In genomic region chr9:93575706-93576295, GRCh38 we compare ENCODE assay signal across 8 cellular contexts. TPM values are rescaled to one million over a fixed set of nuclear protein-coding genes. Genes with fewer than 3 reads are reported as not detected.
DNase-seq lines count a peak whose midpoint lies in the region; ATAC-seq, FAIRE-seq and TF ChIP-seq lines count a peak whose summit lies in the region.

No MANE protein-coding gene starts in this region.

- H3K27ac Mint-ChIP-seq in activated CD4-positive, alpha-beta memory T cell treated with anti-CD3 and anti-CD28 coated beads, Interleukin-2, amount 10 ng/mL, durations not matched to agents 7 days and 5 days: peak overlapping the region; percentile 90
- H3K27ac Mint-ChIP-seq in stimulated activated memory B cell treated with anti-CD40 and anti-IgM and Interleukin-4, amounts not matched to agents 10 μg/mL and 1 μg/mL and 100 μg/mL, for 72 hours: peak overlapping the region; percentile 91

- H3K27me3 Mint-ChIP-seq in activated CD4-positive, alpha-beta memory T cell treated with anti-CD3 and anti-CD28 coated beads, Interleukin-2, amount 10 ng/mL, durations not matched to agents 7 days and 5 days: no peaks in the 10 kb centered on the region
- H3K27me3 Mint-ChIP-seq in stimulated activated memory B cell treated with anti-CD40 and anti-IgM and Interleukin-4, amounts not matched to agents 10 μg/mL and 1 μg/mL and 100 μg/mL, for 72 hours: no peaks in the 10 kb centered on the region

- peaks cover 5% of the 10 kb centered on the region for H3K9me3 Mint-ChIP-seq in activated CD4-positive, alpha-beta memory T cell treated with anti-CD3 and anti-CD28 coated beads, Interleukin-2, amount 10 ng/mL, durations not matched to agents 7 days and 5 days
- no peaks in the 10 kb centered on the region for H3K9me3 Mint-ChIP-seq in stimulated activated memory B cell treated with anti-CD40 and anti-IgM and Interleukin-4, amounts not matched to agents 10 μg/mL and 1 μg/mL and 100 μg/mL, for 72 hours

- H3K36me3 Mint-ChIP-seq in activated CD4-positive, alpha-beta memory T cell treated with anti-CD3 and anti-CD28 coated beads, Interleukin-2, amount 10 ng/mL, durations not matched to agents 7 days and 5 days (ENCODE audit: low read depth): peaks cover 8% of the 10 kb centered on the region
- H3K36me3 Mint-ChIP-seq in stimulated activated memory B cell treated with anti-CD40 and anti-IgM and Interleukin-4, amounts not matched to agents 10 μg/mL and 1 μg/mL and 100 μg/mL, for 72 hours: peaks cover under 1% of the 10 kb centered on the region

- H3K4me3 ChIP-seq in BLaER1 treated with 17β-estradiol and CSF1 and Interleukin-3, amounts not matched to agents 10 nM and 100 nM: peak overlapping the region; percentile 77 to 92 (median 88)
- H3K4me3 ChIP-seq in NB4 (ENCODE audit: low read depth, low read length) (peak overlapping the region; percentile 59), endothelial cell of umbilical vein (replicated peaks in 1 of 3; ENCODE audit: insufficient read depth in 1 of 3, low read depth in 1 of 3, low read length in 3 of 3) (peak overlapping the region; percentile 62 to 83 (median 70)), mesodermal cell (ENCODE audit: extremely low read depth, insufficient read depth, low read length, poor library complexity, severe bottlenecking) (peak overlapping the region; percentile 78)

- intact Hi-C loops in endothelial cell of umbilical vein (cut with micrococcal nuclease): loop anchor here (2.0 kb wide), 1 partner anchor 123 kb away; the partner anchor contains the start of gene FAM120AOS

- H3K4me2 ChIP-seq in BLaER1 treated with 17β-estradiol and CSF1 and Interleukin-3, amounts not matched to agents 10 nM and 100 nM: peak overlapping the region; percentile 83 to 100 (median 99)
- peak overlapping the region; percentile 83 for H3K4me2 ChIP-seq in endothelial cell of umbilical vein (ENCODE audit: insufficient read depth, low read length)

- 0 to 1% methylated on average over 11 to 20 of the region's 35 CpGs for WGBS in mesodermal cell (ENCODE audit: insufficient coverage in 2 of 2), 2 experiments

- peak overlapping the region; percentile 78 for H3K4me3 Mint-ChIP-seq in activated CD4-positive, alpha-beta memory T cell treated with anti-CD3 and anti-CD28 coated beads, Interleukin-2, amount 10 ng/mL, durations not matched to agents 7 days and 5 days
- H3K4me3 Mint-ChIP-seq in stimulated activated memory B cell treated with anti-CD40 and anti-IgM and Interleukin-4, amounts not matched to agents 10 μg/mL and 1 μg/mL and 100 μg/mL, for 72 hours: peak overlapping the region; percentile 82

- H3K27ac ChIP-seq in BLaER1 treated with 17β-estradiol and CSF1 and Interleukin-3, amounts not matched to agents 10 nM and 100 nM: peak overlapping the region; percentile 92 to 99 (median 96)
- H3K27ac ChIP-seq in endothelial cell of umbilical vein (ENCODE audit: insufficient read depth, low read depth, low read length) (peak overlapping the region; percentile 22), mesodermal cell (ENCODE audit: low read depth, low read length, severe bottlenecking) (no peak overlapping the region)

- H3K9me1 ChIP-seq in endothelial cell of umbilical vein (replicated peaks; ENCODE audit: control insufficient read depth, extremely low read depth, insufficient read depth, low read length): no peaks in the 10 kb centered on the region

- TF ChIP-seq CTCF in NB4 (IDR thresholded peaks at IDR 0.05; ENCODE audit: low read depth, low read length) (no peak), endothelial cell of umbilical vein (IDR thresholded peaks at IDR 0.05; ENCODE audit: extremely low read depth in 1 of 2, insufficient read depth in 1 of 2, low read depth in 1 of 2, low read length in 2 of 2) (no peak)

- ATAC-seq in GM21367 (IDR thresholded peaks at IDR 0.05; ENCODE audit: unreplicated experiment) (peak; percentile 33), HG03097 (IDR thresholded peaks at IDR 0.05; ENCODE audit: low FRiP score, unreplicated experiment) (no peak)
- ATAC-seq in stimulated activated memory B cell treated with anti-CD40 and anti-IgM and Interleukin-4, amounts not matched to agents 10 μg/mL and 1 μg/mL and 100 μg/mL, for 72 hours: peak; percentile 62

- DNase-seq in NB4 (ENCODE audit: low read depth): peak; percentile 84
- peak; percentile 64 for DNase-seq in activated CD4-positive, alpha-beta memory T cell treated with anti-CD3 and anti-CD28 coated beads, Interleukin-2, amount 10 ng/mL, durations not matched to agents 7 days and 5 days
- peak; percentile 45 for DNase-seq in endothelial cell of umbilical vein (ENCODE audit: low read depth, low spot score)

- H3K27me3 ChIP-seq in BLaER1 treated with 17β-estradiol and CSF1 and Interleukin-3, amounts not matched to agents 10 nM and 100 nM: no peaks in the 10 kb centered on the region
- no peaks in the 10 kb centered on the region for H3K27me3 ChIP-seq in endothelial cell of umbilical vein (ENCODE audit: control insufficient read depth in 2 of 2, insufficient read depth in 2 of 2, low read length in 2 of 2)

- H3K36me3 ChIP-seq in BLaER1 treated with 17β-estradiol and CSF1 and Interleukin-3, amounts not matched to agents 10 nM and 100 nM: peaks cover 0 to 6% (median 0%) of the 10 kb centered on the region in 11 experiments; a peak in 3 of 22 replicates
- no peaks in the 10 kb centered on the region for H3K36me3 ChIP-seq in endothelial cell of umbilical vein (ENCODE audit: control insufficient read depth in 2 of 2, extremely low read depth in 1 of 2, insufficient read depth in 2 of 2, low read length in 2 of 2)
- H3K36me3 ChIP-seq in mesodermal cell (ENCODE audit: control insufficient read depth, insufficient read depth, low read length): no peaks in the 10 kb centered on the region

- peaks cover 8 to 13% (median 10%) of the 10 kb centered on the region in 11 experiments for H3K9me3 ChIP-seq in BLaER1 treated with 17β-estradiol and CSF1 and Interleukin-3, amounts not matched to agents 10 nM and 100 nM (replicated peaks in 1 of 11)
- H3K9me3 ChIP-seq in endothelial cell of umbilical vein (replicated peaks; ENCODE audit: control insufficient read depth, insufficient read depth, low read length) (no peaks in the 10 kb centered on the region), mesodermal cell (ENCODE audit: control insufficient read depth, low read length) (peaks cover 8% of the 10 kb centered on the region)

- H2AFZ ChIP-seq in endothelial cell of umbilical vein (ENCODE audit: low read depth, low read length): peak overlapping the region; percentile 51

- peaks cover 29% of the 10 kb centered on the region for H3K4me1 Mint-ChIP-seq in activated CD4-positive, alpha-beta memory T cell treated with anti-CD3 and anti-CD28 coated beads, Interleukin-2, amount 10 ng/mL, durations not matched to agents 7 days and 5 days
- H3K4me1 Mint-ChIP-seq in stimulated activated memory B cell treated with anti-CD40 and anti-IgM and Interleukin-4, amounts not matched to agents 10 μg/mL and 1 μg/mL and 100 μg/mL, for 72 hours: peaks cover 50% of the 10 kb centered on the region

- TF ChIP-seq POLR2A in NB4 (IDR thresholded peaks at IDR 0.05; ENCODE audit: extremely low read depth, insufficient read length): no peak
- no peak for TF ChIP-seq POLR2A in endothelial cell of umbilical vein (IDR thresholded peaks at IDR 0.05; ENCODE audit: low read depth, low read length)

- peak overlapping the region; percentile 95 to 100 (median 97) for H3K9ac ChIP-seq in BLaER1 treated with 17β-estradiol and CSF1 and Interleukin-3, amounts not matched to agents 10 nM and 100 nM
- H3K9ac ChIP-seq in endothelial cell of umbilical vein (replicated peaks; ENCODE audit: extremely low read depth, insufficient read depth, low read length): peak overlapping the region; percentile 64

- H3K79me2 ChIP-seq in endothelial cell of umbilical vein (ENCODE audit: control insufficient read depth, insufficient read depth, low read length): peaks cover 22% of the 10 kb centered on the region

- POLR2A ChIA-PET in activated CD4-positive, alpha-beta memory T cell treated with anti-CD3 and anti-CD28 coated beads, Interleukin-2, amount 10 ng/mL, durations not matched to agents 7 days and 5 days (lab: Charles Lee): interaction anchor here (0.5 to 4.1 kb wide), 3 partner anchors 9 to 123 kb away, joined by 3 to 45 read pairs (median 3); partner anchors contain the start of gene FAM120AOS
- POLR2A ChIA-PET in endothelial cell of umbilical vein (lab: Charles Lee): interaction anchor here (1.5 kb wide), 1 partner anchor 10 kb away, joined by 7 read pairs; no protein-coding TSS in a partner anchor

- CTCF ChIA-PET in activated CD4-positive, alpha-beta memory T cell treated with anti-CD3 and anti-CD28 coated beads, Interleukin-2, amount 10 ng/mL, durations not matched to agents 7 days and 5 days (lab: Charles Lee): interaction anchor here (1.0 to 1.5 kb wide), 2 partner anchors 9 to 122 kb away, joined by 3 to 11 read pairs; partner anchors contain the start of gene FAM120AOS
- CTCF ChIA-PET in endothelial cell of umbilical vein (lab: Charles Lee): interaction anchor here (2.4 kb wide), 1 partner anchor 9 kb away, joined by 25 read pairs; no protein-coding TSS in a partner anchor

- peak; percentile 38 for FAIRE-seq in endothelial cell of umbilical vein (lab: Jason Lieb, UNC)

- peaks cover 14 to 37% (median 31%) of the 10 kb centered on the region in 11 experiments; a peak in 21 of 22 replicates for H4K20me1 ChIP-seq in BLaER1 treated with 17β-estradiol and CSF1 and Interleukin-3, amounts not matched to agents 10 nM and 100 nM
- H4K20me1 ChIP-seq in endothelial cell of umbilical vein (replicated peaks; ENCODE audit: control insufficient read depth, extremely low read depth, insufficient read depth, low read length): no peaks in the 10 kb centered on the region

- peaks cover 33 to 62% (median 48%) of the 10 kb centered on the region in 10 experiments for H3K4me1 ChIP-seq in BLaER1 treated with 17β-estradiol and CSF1 and Interleukin-3, amounts not matched to agents 10 nM and 100 nM
- peaks cover 7% of the 10 kb centered on the region for H3K4me1 ChIP-seq in endothelial cell of umbilical vein (ENCODE audit: control insufficient read depth, extremely low read depth, insufficient read depth, low read length)
- peaks cover 7% of the 10 kb centered on the region for H3K4me1 ChIP-seq in mesodermal cell (ENCODE audit: control insufficient read depth, insufficient read depth, low read length, poor library complexity, severe bottlenecking)

- dilution Hi-C loops in endothelial cell of umbilical vein (cut with MboI; ENCODE audit: extremely low pct_ligation_motif_present, low sequenced_read_pairs): no loop called here

- no TSS peak for BruUV-seq in endothelial cell of umbilical vein (replicated peaks; lab: Mats Ljungman, UMichigan)

RNA-seq across cellular contexts. Expression of gene PHF2, which starts 0.6 kb away (rescaled TPM):
- total RNA-seq in activated CD4-positive, alpha-beta memory T cell treated with anti-CD3 and anti-CD28 coated beads, Interleukin-2, amount 10 ng/mL, durations not matched to agents 7 days and 5 days: 10 to 100 TPM; 25.5 to 26.8 TPM
- total RNA-seq in endothelial cell of umbilical vein: 21.5 and 22.5 TPM in 2 replicates
- 8.8 and 9.8 TPM in 2 replicates for polyA plus RNA-seq in endothelial cell of umbilical vein
- polyA plus RNA-seq in endothelial cell of umbilical vein (2011; cell fraction: cytosol; rRNA removed): 10.0 and 11.0 TPM in 2 replicates
- 19.3 and 19.7 TPM in 2 replicates for polyA plus RNA-seq in endothelial cell of umbilical vein (2011; cell fraction: nucleus; rRNA removed)
- polyA plus RNA-seq in endothelial cell of umbilical vein (2012): 11.5 and 13.3 TPM in 2 replicates
- 9.1 and 9.7 TPM in 2 replicates for polyA minus RNA-seq in endothelial cell of umbilical vein
- polyA minus RNA-seq in endothelial cell of umbilical vein (2011; cell fraction: cytosol; rRNA and poly(A)+ RNA removed): 3.9 TPM
- 6.7 and 8.4 TPM in 2 replicates for polyA minus RNA-seq in endothelial cell of umbilical vein (2011; cell fraction: nucleus; rRNA and poly(A)+ RNA removed)
- 15.2 TPM for polyA plus RNA-seq in mesodermal cell (2013, experiment 1 of 2)
- polyA plus RNA-seq in mesodermal cell (2013, experiment 2 of 2): 13.3 TPM
